Comparison of ENCODE assay signal across 16 cellular contexts in the genomic region with DNA sequence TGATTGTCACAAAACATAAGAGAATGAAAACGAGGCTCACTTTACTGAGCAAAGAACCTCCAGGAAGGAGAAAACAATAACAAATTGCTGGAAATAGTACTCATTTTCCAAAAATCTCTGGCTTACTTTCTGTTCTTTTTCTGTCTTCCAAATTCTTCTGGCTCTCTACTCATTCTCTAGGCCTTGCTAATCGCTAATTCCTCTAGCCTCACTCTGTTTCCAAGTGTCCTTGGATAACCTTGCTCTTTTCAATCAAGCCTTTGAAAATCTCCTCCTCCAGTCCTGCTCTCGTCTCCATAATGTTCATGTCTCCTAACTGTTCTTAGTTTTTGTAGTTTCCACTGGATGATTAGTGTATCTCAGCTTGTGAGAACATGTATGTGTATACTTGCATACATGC.
DNase-seq lines count a peak whose midpoint lies in the region; ATAC-seq and TF ChIP-seq lines count a peak whose summit lies in the region.
"Had no signal": no experiment of that assay in that cellular context is flagged by ENCODE, and none has a peak within 500 bp of the region (broad histone marks: within the 10 kb centered on the region; RNA-seq: fewer than 3 reads in every experiment).

No MANE protein-coding gene starts in this region.

- DNase-seq in Right ventricle myocardium superior (no peak), cardiac septum (ENCODE audit: low spot score) (no peak), fibroblast of pulmonary artery (ENCODE audit: low read depth) (peak; percentile 33), osteoblast (ENCODE audit: insufficient read length, low spot score, missing footprints) (no peak), NCI-H1436 treated with DMSO at 0.1 percent for 48 hours (lab: John Stamatoyannopoulos, UW) (no peak), DMS114 treated with DMSO at 0.1 percent for 48 hours (lab: John Stamatoyannopoulos, UW; ENCODE audit: unreplicated experiment) (no peak), breast epithelium (ENCODE audit: low spot score in 2 of 2) (no peak), NCI-H446 (lab: John Stamatoyannopoulos, UW) (no peak)
- DNase-seq: activated CD4-positive, alpha-beta T cell treated with anti-CD3 and anti-CD28 coated beads, Interleukin-2, amount 50 U/mL, for 1 hour; activated T-cell treated with anti-CD3 and anti-CD28 coated beads, Interleukin-2, amount 50 U/mL, for 48 hours; amniotic stem cell; Caco-2; NCI-H2171; ovary; trophoblast cell had no signal

- H3K27me3 ChIP-seq in osteoblast (ENCODE audit: insufficient read depth, low read length): no peaks in the 10 kb centered on the region
- H3K27me3 ChIP-seq in breast epithelium: no peaks in the 10 kb centered on the region
- H3K27me3 ChIP-seq: ovary, SJSA1 had no signal

- H2AFZ ChIP-seq in osteoblast (ENCODE audit: low read length): peak overlapping the region; percentile 18

- H3K9me3 ChIP-seq in osteoblast (ENCODE audit: low read depth, low read length) (no peaks in the 10 kb centered on the region), breast epithelium (no peaks in the 10 kb centered on the region)
- H3K9me3 ChIP-seq: Caco-2, ovary, SJSA1 had no signal

- intact Hi-C loops in Right ventricle myocardium superior (cut with DNase I): no loop called here
- intact Hi-C loops in cardiac septum (cut with DNase I): loop anchor here (5.0 kb wide), 1 partner anchor 71 kb away; no protein-coding TSS in a partner anchor
- intact Hi-C loops in breast epithelium (cut with DNase I; ENCODE audit: low total_unique reads): no loop called here

- H3K36me3 ChIP-seq in osteoblast (ENCODE audit: insufficient read depth, low read length): no peaks in the 10 kb centered on the region
- no peaks in the 10 kb centered on the region for H3K36me3 ChIP-seq in breast epithelium
- H3K36me3 ChIP-seq: ovary had no signal

- no peak overlapping the region for H3K4me3 ChIP-seq in fibroblast of pulmonary artery (replicated peaks; ENCODE audit: low read depth, low read length)
- H3K4me3 ChIP-seq in osteoblast (ENCODE audit: insufficient read depth, low read length): no peak overlapping the region
- H3K4me3 ChIP-seq in breast epithelium: no peak overlapping the region
- H3K4me3 ChIP-seq: ovary, SJSA1 had no signal

- TF ChIP-seq CTCF in fibroblast of pulmonary artery (IDR thresholded peaks at IDR 0.05; ENCODE audit: low read length, missing control alignments) (no peak), osteoblast (IDR thresholded peaks at IDR 0.05; ENCODE audit: extremely low read depth, low read depth, low read length) (no peak), breast epithelium (IDR thresholded peaks at IDR 0.05) (no peak)

- TF ChIP-seq POLR2A in breast epithelium (IDR thresholded peaks at IDR 0.05): no peak

- H3K4me1 ChIP-seq in osteoblast (ENCODE audit: insufficient read depth, low read length): peaks cover 19% of the 10 kb centered on the region
- H3K4me1 ChIP-seq in breast epithelium: no peaks in the 10 kb centered on the region

- ATAC-seq in Right ventricle myocardium superior (ENCODE audit: poor library complexity): peak; percentile 48

- H3K79me2 ChIP-seq in osteoblast (ENCODE audit: insufficient read depth, low read length): no peaks in the 10 kb centered on the region

- no peaks in the 10 kb centered on the region for H4K20me1 ChIP-seq in osteoblast (ENCODE audit: insufficient read depth, low read length)

- H3K27ac ChIP-seq in osteoblast (ENCODE audit: low read depth, low read length): no peak overlapping the region
- H3K27ac ChIP-seq in breast epithelium: peak overlapping the region in 1 of 2 donors; percentile 45

- H3K4me2 ChIP-seq in osteoblast (ENCODE audit: insufficient read depth, low read length): no peak overlapping the region
